ENCODE assay signal across 4 cellular contexts in genomic region chr17:19100811-19101419, GRCh38. TPM values are rescaled to one million over a fixed set of nuclear protein-coding genes. Genes with fewer than 3 reads are reported as not detected.
"Had no signal": no experiment of that assay in that cellular context is flagged by ENCODE, and none has a peak within 500 bp of the region (broad histone marks: within the 10 kb centered on the region; RNA-seq: fewer than 3 reads in every experiment).

No MANE protein-coding gene starts in this region.

RNA-seq across cellular contexts. Expression of gene GRAPL, which starts 26.5 kb away (rescaled TPM):
- total RNA-seq: M059J, PC-3, RPMI7951, SK-MEL-5 had no signal

RNA-seq across cellular contexts. Expression of gene GRAP, which starts 54.2 kb away (rescaled TPM):
- total RNA-seq: PC-3, RPMI7951 had no signal
